ENCODE assay signal across 1 cellular context in the genomic region with DNA sequence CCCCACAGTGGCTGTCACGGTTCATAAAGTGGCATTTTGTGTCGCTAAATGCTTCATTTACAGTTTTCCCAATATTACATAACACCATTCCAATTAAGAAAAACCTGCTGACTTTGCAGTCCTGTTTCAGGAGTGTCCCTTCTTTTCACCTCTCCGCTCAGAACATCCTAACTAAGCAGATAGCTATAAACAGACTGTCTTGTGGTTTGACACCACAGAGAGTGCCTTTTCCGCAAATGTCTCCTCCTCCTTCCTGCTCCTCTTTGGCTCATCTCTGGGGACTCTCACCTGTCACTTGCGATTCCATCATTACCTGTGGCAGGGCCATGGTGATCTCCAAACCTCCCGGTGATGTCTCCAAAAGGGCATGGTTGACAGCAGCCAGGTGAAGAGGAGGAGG.
TF ChIP-seq lines count a peak whose summit lies in the region.

No MANE protein-coding gene starts in this region.

TF ChIP-seq in IMR-90, 13 proteins besides CTCF, POLR2A, EP300 and RAD21 (continued from another document):
- TF ChIP-seq, protein P1, sequence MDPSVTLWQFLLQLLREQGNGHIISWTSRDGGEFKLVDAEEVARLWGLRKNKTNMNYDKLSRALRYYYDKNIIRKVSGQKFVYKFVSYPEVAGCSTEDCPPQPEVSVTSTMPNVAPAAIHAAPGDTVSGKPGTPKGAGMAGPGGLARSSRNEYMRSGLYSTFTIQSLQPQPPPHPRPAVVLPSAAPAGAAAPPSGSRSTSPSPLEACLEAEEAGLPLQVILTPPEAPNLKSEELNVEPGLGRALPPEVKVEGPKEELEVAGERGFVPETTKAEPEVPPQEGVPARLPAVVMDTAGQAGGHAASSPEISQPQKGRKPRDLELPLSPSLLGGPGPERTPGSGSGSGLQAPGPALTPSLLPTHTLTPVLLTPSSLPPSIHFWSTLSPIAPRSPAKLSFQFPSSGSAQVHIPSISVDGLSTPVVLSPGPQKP (IDR thresholded peaks at IDR 0.05; ENCODE audit: borderline replicate concordance, low read depth, low read length) = no peak
